2 cellular contexts compared by ENCODE assay signal in the genomic region with DNA sequence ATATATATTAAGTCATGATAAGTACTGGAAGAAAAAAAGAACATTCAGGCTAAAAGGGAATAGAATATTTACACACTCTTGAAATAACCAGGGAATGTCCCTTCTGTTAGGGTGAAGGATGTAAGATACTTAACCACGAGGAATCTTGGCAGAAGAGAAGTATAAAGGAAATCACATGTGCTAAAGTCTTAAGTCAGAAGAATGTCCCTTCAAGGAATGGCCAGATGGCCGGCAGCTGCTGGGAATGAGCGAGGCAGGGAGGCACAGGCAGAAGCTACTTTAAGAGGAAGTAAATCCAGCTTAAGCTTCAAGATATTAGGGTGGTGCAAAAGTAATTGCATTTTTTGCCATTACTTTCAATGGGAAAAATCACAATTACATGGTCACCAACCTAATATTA.
TF ChIP-seq lines count a peak whose summit lies in the region.

No MANE protein-coding gene starts in this region.

TF ChIP-seq in liver, 16 proteins besides CTCF, POLR2A, EP300 and RAD21:
- TF ChIP-seq NR2F2 (IDR thresholded peaks at IDR 0.05) (peak; percentile 33), FOXA1 (IDR thresholded peaks at IDR 0.05) (no peak), SP1 (IDR thresholded peaks at IDR 0.05) (peak; percentile 25)
TF ChIP-seq in liver: peak in this region for 2.

TF ChIP-seq in HepG2, 621 proteins besides CTCF, POLR2A, EP300 and RAD21:
- TF ChIP-seq ZNF841 (CRISPR knock-in tag; IDR thresholded peaks at IDR 0.05; ENCODE audit: borderline replicate concordance) (no peak), ZNF615 (CRISPR knock-in tag; IDR thresholded peaks at IDR 0.05; ENCODE audit: borderline replicate concordance) (no peak), AHR (CRISPR knock-in tag; IDR thresholded peaks at IDR 0.05) (no peak), RBFOX2 (IDR thresholded peaks at IDR 0.05; ENCODE audit: low read depth, low read length) (no peak), MTA1 (CRISPR knock-in tag; IDR thresholded peaks at IDR 0.05; ENCODE audit: borderline replicate concordance) (no peak), ZBTB38 (CRISPR knock-in tag; IDR thresholded peaks at IDR 0.05) (no peak), HIVEP1 (CRISPR knock-in tag; IDR thresholded peaks at IDR 0.05) (no peak), ZC3H4 (CRISPR knock-in tag; IDR thresholded peaks at IDR 0.05; ENCODE audit: borderline replicate concordance) (no peak), KAT7 (CRISPR knock-in tag; IDR thresholded peaks at IDR 0.05; ENCODE audit: borderline replicate concordance) (no peak), SRSF9 (IDR thresholded peaks at IDR 0.05; ENCODE audit: borderline replicate concordance, insufficient read depth, low read depth, low read length, poor library complexity, severe bottlenecking) (no peak), NCOA1 (CRISPR knock-in tag; IDR thresholded peaks at IDR 0.05) (no peak), ZNF737 (CRISPR knock-in tag; IDR thresholded peaks at IDR 0.05; ENCODE audit: borderline replicate concordance) (no peak), ZNF225 (CRISPR knock-in tag; IDR thresholded peaks at IDR 0.05) (no peak), ZNF101 (CRISPR knock-in tag; IDR thresholded peaks at IDR 0.05; ENCODE audit: borderline replicate concordance, low read depth) (no peak), ZNF879 (CRISPR knock-in tag; IDR thresholded peaks at IDR 0.05) (no peak)
- TF ChIP-seq, protein P1, sequence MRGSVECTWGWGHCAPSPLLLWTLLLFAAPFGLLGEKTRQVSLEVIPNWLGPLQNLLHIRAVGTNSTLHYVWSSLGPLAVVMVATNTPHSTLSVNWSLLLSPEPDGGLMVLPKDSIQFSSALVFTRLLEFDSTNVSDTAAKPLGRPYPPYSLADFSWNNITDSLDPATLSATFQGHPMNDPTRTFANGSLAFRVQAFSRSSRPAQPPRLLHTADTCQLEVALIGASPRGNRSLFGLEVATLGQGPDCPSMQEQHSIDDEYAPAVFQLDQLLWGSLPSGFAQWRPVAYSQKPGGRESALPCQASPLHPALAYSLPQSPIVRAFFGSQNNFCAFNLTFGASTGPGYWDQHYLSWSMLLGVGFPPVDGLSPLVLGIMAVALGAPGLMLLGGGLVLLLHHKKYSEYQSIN (CRISPR knock-in tag; IDR thresholded peaks at IDR 0.05; ENCODE audit: borderline replicate concordance), result no peak
- TF ChIP-seq, protein P2, sequence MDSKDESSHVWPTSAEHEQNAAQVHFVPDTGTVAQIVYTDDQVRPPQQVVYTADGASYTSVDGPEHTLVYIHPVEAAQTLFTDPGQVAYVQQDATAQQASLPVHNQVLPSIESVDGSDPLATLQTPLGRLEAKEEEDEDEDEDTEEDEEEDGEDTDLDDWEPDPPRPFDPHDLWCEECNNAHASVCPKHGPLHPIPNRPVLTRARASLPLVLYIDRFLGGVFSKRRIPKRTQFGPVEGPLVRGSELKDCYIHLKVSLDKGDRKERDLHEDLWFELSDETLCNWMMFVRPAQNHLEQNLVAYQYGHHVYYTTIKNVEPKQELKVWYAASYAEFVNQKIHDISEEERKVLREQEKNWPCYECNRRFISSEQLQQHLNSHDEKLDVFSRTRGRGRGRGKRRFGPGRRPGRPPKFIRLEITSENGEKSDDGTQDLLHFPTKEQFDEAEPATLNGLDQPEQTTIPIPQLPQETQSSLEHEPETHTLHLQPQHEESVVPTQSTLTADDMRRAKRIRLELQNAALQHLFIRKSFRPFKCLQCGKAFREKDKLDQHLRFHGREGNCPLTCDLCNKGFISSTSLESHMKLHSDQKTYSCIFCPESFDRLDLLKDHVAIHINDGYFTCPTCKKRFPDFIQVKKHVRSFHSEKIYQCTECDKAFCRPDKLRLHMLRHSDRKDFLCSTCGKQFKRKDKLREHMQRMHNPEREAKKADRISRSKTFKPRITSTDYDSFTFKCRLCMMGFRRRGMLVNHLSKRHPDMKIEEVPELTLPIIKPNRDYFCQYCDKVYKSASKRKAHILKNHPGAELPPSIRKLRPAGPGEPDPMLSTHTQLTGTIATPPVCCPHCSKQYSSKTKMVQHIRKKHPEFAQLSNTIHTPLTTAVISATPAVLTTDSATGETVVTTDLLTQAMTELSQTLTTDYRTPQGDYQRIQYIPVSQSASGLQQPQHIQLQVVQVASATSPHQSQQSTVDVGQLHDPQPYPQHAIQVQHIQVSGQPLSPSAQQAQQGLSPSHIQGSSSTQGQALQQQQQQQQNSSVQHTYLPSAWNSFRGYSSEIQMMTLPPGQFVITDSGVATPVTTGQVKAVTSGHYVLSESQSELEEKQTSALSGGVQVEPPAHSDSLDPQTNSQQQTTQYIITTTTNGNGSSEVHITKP (CRISPR knock-in tag; IDR thresholded peaks at IDR 0.05; ENCODE audit: low read depth), result no peak
- TF ChIP-seq, protein P3, sequence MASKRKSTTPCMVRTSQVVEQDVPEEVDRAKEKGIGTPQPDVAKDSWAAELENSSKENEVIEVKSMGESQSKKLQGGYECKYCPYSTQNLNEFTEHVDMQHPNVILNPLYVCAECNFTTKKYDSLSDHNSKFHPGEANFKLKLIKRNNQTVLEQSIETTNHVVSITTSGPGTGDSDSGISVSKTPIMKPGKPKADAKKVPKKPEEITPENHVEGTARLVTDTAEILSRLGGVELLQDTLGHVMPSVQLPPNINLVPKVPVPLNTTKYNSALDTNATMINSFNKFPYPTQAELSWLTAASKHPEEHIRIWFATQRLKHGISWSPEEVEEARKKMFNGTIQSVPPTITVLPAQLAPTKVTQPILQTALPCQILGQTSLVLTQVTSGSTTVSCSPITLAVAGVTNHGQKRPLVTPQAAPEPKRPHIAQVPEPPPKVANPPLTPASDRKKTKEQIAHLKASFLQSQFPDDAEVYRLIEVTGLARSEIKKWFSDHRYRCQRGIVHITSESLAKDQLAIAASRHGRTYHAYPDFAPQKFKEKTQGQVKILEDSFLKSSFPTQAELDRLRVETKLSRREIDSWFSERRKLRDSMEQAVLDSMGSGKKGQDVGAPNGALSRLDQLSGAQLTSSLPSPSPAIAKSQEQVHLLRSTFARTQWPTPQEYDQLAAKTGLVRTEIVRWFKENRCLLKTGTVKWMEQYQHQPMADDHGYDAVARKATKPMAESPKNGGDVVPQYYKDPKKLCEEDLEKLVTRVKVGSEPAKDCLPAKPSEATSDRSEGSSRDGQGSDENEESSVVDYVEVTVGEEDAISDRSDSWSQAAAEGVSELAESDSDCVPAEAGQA (IDR thresholded peaks at IDR 0.05; ENCODE audit: low read depth), result no peak
- TF ChIP-seq, protein P3 (CRISPR knock-in tag; IDR thresholded peaks at IDR 0.05; ENCODE audit: borderline replicate concordance), result no peak
- TF ChIP-seq, protein P4, sequence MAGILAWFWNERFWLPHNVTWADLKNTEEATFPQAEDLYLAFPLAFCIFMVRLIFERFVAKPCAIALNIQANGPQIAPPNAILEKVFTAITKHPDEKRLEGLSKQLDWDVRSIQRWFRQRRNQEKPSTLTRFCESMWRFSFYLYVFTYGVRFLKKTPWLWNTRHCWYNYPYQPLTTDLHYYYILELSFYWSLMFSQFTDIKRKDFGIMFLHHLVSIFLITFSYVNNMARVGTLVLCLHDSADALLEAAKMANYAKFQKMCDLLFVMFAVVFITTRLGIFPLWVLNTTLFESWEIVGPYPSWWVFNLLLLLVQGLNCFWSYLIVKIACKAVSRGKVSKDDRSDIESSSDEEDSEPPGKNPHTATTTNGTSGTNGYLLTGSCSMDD (CRISPR knock-in tag; IDR thresholded peaks at IDR 0.05), result no peak
